In the genomic region with DNA sequence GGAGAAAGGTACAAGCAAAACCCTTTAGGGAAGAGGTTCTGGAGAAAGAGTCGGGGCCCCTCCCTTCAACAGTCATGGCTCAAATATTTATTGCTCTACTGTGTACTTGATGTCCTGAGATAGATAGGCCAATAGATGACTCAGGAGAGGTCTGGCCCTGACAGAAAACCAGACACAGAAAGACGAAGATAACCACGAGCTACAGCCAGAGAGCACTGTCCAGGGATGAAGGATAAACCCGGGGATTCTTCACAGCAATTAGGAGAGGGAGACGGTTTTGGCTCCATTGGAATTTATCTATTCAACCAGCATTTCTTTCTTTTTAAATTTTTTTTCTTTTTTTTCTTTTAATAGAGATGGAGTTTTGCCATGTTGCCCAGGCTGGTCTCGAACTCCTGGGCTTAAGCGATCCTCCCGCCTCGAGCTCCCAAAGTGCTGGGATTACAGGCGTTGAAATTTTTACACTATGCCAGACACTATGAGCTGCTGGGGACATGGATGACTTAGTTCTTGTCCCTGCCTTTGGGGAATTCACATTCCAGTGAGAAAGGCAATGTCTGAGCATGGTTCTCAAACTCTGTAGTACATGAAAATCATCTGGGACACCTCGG, we compare ENCODE assay signal across 10 cellular contexts. TPM values are rescaled to one million over a fixed set of nuclear protein-coding genes. Genes with fewer than 3 reads are reported as not detected.
A peak's percentile ranks its signal among the peaks of the same experiment; 100 is the strongest.
DNase-seq lines count a peak whose midpoint lies in the region; ATAC-seq, FAIRE-seq and TF ChIP-seq lines count a peak whose summit lies in the region.
"Had no signal": no experiment of that assay in that cellular context is flagged by ENCODE, and none has a peak within 500 bp of the region (broad histone marks: within the 10 kb centered on the region; RNA-seq: fewer than 3 reads in every experiment).

No MANE protein-coding gene starts in this region.

- 45% methylated on average over 11 of the region's 11 CpGs for WGBS in SK-N-SH (ENCODE audit: low lambda C conversion rate)
- 52 to 79% methylated on average over 6 to 11 of the region's 11 CpGs for WGBS in transverse colon (ENCODE audit: low coverage in 1 of 2), 2 donors

- CTCF ChIA-PET in SK-N-SH (lab: Yijun Ruan, JAX) = interaction anchor here (0.9 kb wide), 1 partner anchor 75 kb away, joined by 3 read pairs; no protein-coding TSS in a partner anchor

- no peak for ATAC-seq in GM18502 (IDR thresholded peaks at IDR 0.05; ENCODE audit: poor library complexity, unreplicated experiment)
- ATAC-seq: stimulated activated effector memory CD8-positive, alpha-beta T cell treated with anti-CD3 and anti-CD28 coated beads, Interleukin-12 subunit alpha, Interleukin-12 subunit beta, amount 100 ng/mL, for 72 hours had no signal

- peak overlapping the region; percentile 12 for H3K4me2 ChIP-seq in SK-N-SH

- H3K36me3 ChIP-seq in SK-N-SH (replicated peaks in 1 of 2; ENCODE audit: control insufficient read depth in 1 of 2, insufficient read depth in 2 of 2, low read length in 1 of 2) = no peaks in the 10 kb centered on the region
- no peaks in the 10 kb centered on the region for H3K36me3 ChIP-seq in transverse colon
- H3K36me3 ChIP-seq: HAP-1 had no signal

- peak overlapping the region; percentile 57; the same call in 1 of the 2 replicates for H2AFZ ChIP-seq in SK-N-SH (ENCODE audit: low read depth)

- H3K4me1 ChIP-seq in SK-N-SH (ENCODE audit: control insufficient read depth in 1 of 2, insufficient read depth in 2 of 2, low read depth in 1 of 2, low read length in 1 of 2) = 0 out of 4 replicates have a peak, but pooled peaks cover 0 to 11% of the 10 kb centered on the region in 2 experiments
- peaks cover 0 to 8% (median 0%) of the 10 kb centered on the region in 4 donors for H3K4me1 ChIP-seq in transverse colon
- H3K4me1 ChIP-seq: HAP-1 had no signal

- H3K27ac ChIP-seq in SK-N-SH (ENCODE audit: low read depth in 2 of 2, low read length in 1 of 2) = peak overlapping the region; percentile 8 to 70; a peak in 3 of 4 replicates
- H3K27ac ChIP-seq in transverse colon = peak overlapping the region in 3 of 4 donors; percentile 13 to 50 (median 47)

- TF ChIP-seq EP300 in SK-N-SH (IDR thresholded peaks at IDR 0.05; ENCODE audit: borderline replicate concordance in 1 of 2, low read depth in 1 of 2, low read length in 1 of 2) (peak in 1 of 2 experiments; percentile 32; a peak in 1 of 4 replicates), transverse colon (IDR thresholded peaks at IDR 0.05; ENCODE audit: low read depth) (no peak)

- H3K9me3 ChIP-seq in SK-N-SH (no peaks in the 10 kb centered on the region), transverse colon (no peaks in the 10 kb centered on the region)
- H3K9me3 ChIP-seq: HAP-1 had no signal

- TF ChIP-seq POLR2A in transverse colon (IDR thresholded peaks at IDR 0.05) = no peak

- intact Hi-C loops in transverse colon (cut with DNase I; ENCODE audit: low total_unique reads) = no loop called here

- peak; percentile 20; the same call in 1 of the 2 replicates for TF ChIP-seq CTCF in SK-N-SH (IDR thresholded peaks at IDR 0.05)
- no peak for TF ChIP-seq CTCF in transverse colon (IDR thresholded peaks at IDR 0.05)

- DNase-seq in HCEC 1CT = peak; percentile 88
- no peak for DNase-seq in SK-N-SH
- peak; percentile 61 for DNase-seq in glomerular visceral epithelial cell (ENCODE audit: extremely low spot score)
- no peak for DNase-seq in transverse colon
- no peak for DNase-seq in NCI-H1436 treated with DMSO at 0.1 percent for 48 hours (lab: John Stamatoyannopoulos, UW)
- no peak for DNase-seq in frontal cortex (ENCODE audit: low spot score in 2 of 2)
- DNase-seq: activated CD4-positive, alpha-beta T cell treated with anti-CD3 and anti-CD28 coated beads for 48 hours had no signal

- H3K4me3 ChIP-seq in SK-N-SH (ENCODE audit: low read depth in 2 of 2, low read length in 1 of 2) (no peak overlapping the region), transverse colon (no peak overlapping the region)
- H3K4me3 ChIP-seq: HAP-1 had no signal

- H3F3A ChIP-seq in SK-N-SH (replicated peaks; ENCODE audit: insufficient read depth) = peaks cover 14% of the 10 kb centered on the region

- POLR2A ChIA-PET in SK-N-SH (lab: Yijun Ruan, JAX) = no interaction called here

- H3K9me2 ChIP-seq in SK-N-SH = no peaks in the 10 kb centered on the region

- H4K20me1 ChIP-seq in SK-N-SH (ENCODE audit: insufficient read depth) = no peaks in the 10 kb centered on the region

- H3K9ac ChIP-seq in SK-N-SH = 0 out of 2 replicates have a peak overlapping the region, but pooled peaks have one; percentile 31

- in situ Hi-C loops in transverse colon (cut with MboI; ENCODE audit: low pct_ligation_motif_present in 1 of 4, low pct_unique_long_range_greater_than_20kb in 1 of 4, low sequenced_read_pairs in 3 of 4) = no loop called here

- H3K79me2 ChIP-seq in SK-N-SH (ENCODE audit: insufficient read depth) = no peaks in the 10 kb centered on the region

- no peaks in the 10 kb centered on the region for H3K27me3 ChIP-seq in SK-N-SH (ENCODE audit: insufficient read depth)
- no peaks in the 10 kb centered on the region for H3K27me3 ChIP-seq in transverse colon

- no peak for FAIRE-seq in frontal cortex (lab: Jason Lieb, UNC)

- TF ChIP-seq RAD21 in SK-N-SH (IDR thresholded peaks at IDR 0.05; ENCODE audit: low read length) = no peak

TF ChIP-seq in SK-N-SH, 30 proteins besides CTCF, POLR2A, EP300 and RAD21:
- TF ChIP-seq TCF12 (IDR thresholded peaks at IDR 0.05) (peak; percentile 66), JUND (IDR thresholded peaks at IDR 0.05) (peak; percentile 79), POLR2AphosphoS5 (IDR thresholded peaks at IDR 0.05; ENCODE audit: low read depth, low read length) (0 out of 2 replicates have a peak, but pooled peaks have one; percentile 22), GABPA (IDR thresholded peaks at IDR 0.05; ENCODE audit: low read depth) (no peak), TEAD4 (IDR thresholded peaks at IDR 0.05; ENCODE audit: borderline replicate concordance, insufficient read depth) (0 out of 2 replicates have a peak, but pooled peaks have one; percentile 15), FOSL2 (IDR thresholded peaks at IDR 0.05; ENCODE audit: borderline replicate concordance, low read depth) (peak; percentile 75), EZH2phosphoT487 (IDR thresholded peaks at IDR 0.05; ENCODE audit: borderline replicate concordance, low read depth) (no peak)
- TF ChIP-seq, protein P1, sequence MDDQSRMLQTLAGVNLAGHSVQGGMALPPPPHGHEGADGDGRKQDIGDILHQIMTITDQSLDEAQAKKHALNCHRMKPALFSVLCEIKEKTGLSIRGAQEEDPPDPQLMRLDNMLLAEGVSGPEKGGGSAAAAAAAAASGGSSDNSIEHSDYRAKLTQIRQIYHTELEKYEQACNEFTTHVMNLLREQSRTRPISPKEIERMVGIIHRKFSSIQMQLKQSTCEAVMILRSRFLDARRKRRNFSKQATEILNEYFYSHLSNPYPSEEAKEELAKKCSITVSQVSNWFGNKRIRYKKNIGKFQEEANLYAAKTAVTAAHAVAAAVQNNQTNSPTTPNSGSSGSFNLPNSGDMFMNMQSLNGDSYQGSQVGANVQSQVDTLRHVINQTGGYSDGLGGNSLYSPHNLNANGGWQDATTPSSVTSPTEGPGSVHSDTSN (IDR thresholded peaks at IDR 0.05) = peak; percentile 73
- TF ChIP-seq, protein P2, sequence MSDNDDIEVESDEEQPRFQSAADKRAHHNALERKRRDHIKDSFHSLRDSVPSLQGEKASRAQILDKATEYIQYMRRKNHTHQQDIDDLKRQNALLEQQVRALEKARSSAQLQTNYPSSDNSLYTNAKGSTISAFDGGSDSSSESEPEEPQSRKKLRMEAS (IDR thresholded peaks at IDR 0.05; ENCODE audit: low read depth) = peak; percentile 52; the same call in 1 of the 2 replicates

RNA-seq across cellular contexts. Expression of a gene that starts 4.6 kb away (rescaled TPM):
- 0.11 TPM in 1 of 2 replicates, not detected in the other for polyA plus RNA-seq in SK-N-SH (2012; rRNA removed)
- polyA plus RNA-seq in SK-N-SH (2012; cell fraction: cytosol; rRNA removed) = 0.04 and 0.08 TPM in 2 replicates
- polyA plus RNA-seq in SK-N-SH (2012; cell fraction: nucleus; rRNA removed) = not detected in 2 replicates
- total RNA-seq in transverse colon (10 to 100 TPM in 3 of 4 donors, under 1 TPM in 1; 1.00 to 50.5 (median 48.0) TPM), frontal cortex (not detected)

RNA-seq across cellular contexts. Expression of a gene that starts 5.8 kb away (rescaled TPM):
- 40.9 and 41.6 TPM in 2 replicates for polyA plus RNA-seq in SK-N-SH (2012; rRNA removed)
- 33.4 and 42.7 TPM in 2 replicates for polyA plus RNA-seq in SK-N-SH (2012; cell fraction: cytosol; rRNA removed)
- polyA plus RNA-seq in SK-N-SH (2012; cell fraction: nucleus; rRNA removed) = 11.4 and 15.2 TPM in 2 replicates
- 10 to 100 TPM in 3 of 4 donors, 1 to 10 TPM in 1; 5.8 to 73.0 (median 28.5) TPM for total RNA-seq in transverse colon
- 15.9 TPM for total RNA-seq in frontal cortex

RNA-seq across cellular contexts. Expression of a gene that starts 18.0 kb away (rescaled TPM):
- 0.76 and 0.95 TPM in 2 replicates for polyA plus RNA-seq in SK-N-SH (2012; rRNA removed)
- polyA plus RNA-seq in SK-N-SH (2012; cell fraction: cytosol; rRNA removed) = 0.24 and 0.30 TPM in 2 replicates
- 2.9 and 3.1 TPM in 2 replicates for polyA plus RNA-seq in SK-N-SH (2012; cell fraction: nucleus; rRNA removed)
- total RNA-seq in transverse colon (100 to 1,000 TPM in 2 of 4 donors, 10 to 100 TPM in 2; 81.5 to 178 (median 108) TPM), frontal cortex (under 0.01 TPM)

RNA-seq across cellular contexts. Expression of a gene that starts 32.2 kb away (rescaled TPM):
- 17.3 and 17.9 TPM in 2 replicates for polyA plus RNA-seq in SK-N-SH (2012; rRNA removed)
- polyA plus RNA-seq in SK-N-SH (2012; cell fraction: cytosol; rRNA removed) = 6.7 and 11.4 TPM in 2 replicates
- polyA plus RNA-seq in SK-N-SH (2012; cell fraction: nucleus; rRNA removed) = 52.7 and 62.2 TPM in 2 replicates
- total RNA-seq in transverse colon (10 to 100 TPM; 61.1 to 74.4 (median 67.1) TPM), frontal cortex (2.4 TPM)

RNA-seq across cellular contexts. Expression of a gene that starts 40.9 kb away (rescaled TPM):
- 43.4 and 48.0 TPM in 2 replicates for polyA plus RNA-seq in SK-N-SH (2012; rRNA removed)
- 21.7 and 28.2 TPM in 2 replicates for polyA plus RNA-seq in SK-N-SH (2012; cell fraction: cytosol; rRNA removed)
- polyA plus RNA-seq in SK-N-SH (2012; cell fraction: nucleus; rRNA removed) = 44.5 and 46.6 TPM in 2 replicates
- total RNA-seq in transverse colon (10 to 100 TPM; 34.1 to 78.0 (median 43.9) TPM), frontal cortex (13.9 TPM)

Comparison
In these comparisons a context has a peak if more than half of its experiments do, and no peak if none do; other contexts are left out.
1. DNase-seq: peak in HCEC 1CT (single experiment) and glomerular visceral epithelial cell (single experiment); none in SK-N-SH (single experiment), transverse colon (single experiment), NCI-H1436 treated with DMSO at 0.1 percent for 48 hours (single experiment) and frontal cortex (0 of 2).
2. RNA of a gene that starts 18.0 kb away (total RNA-seq): 81.5 to 178 TPM in transverse colon; under 0.01 TPM in frontal cortex (single experiment); every median in the first group is over 10 times any median in the second.